In genomic region chr12:132754555-132754954, GRCh38 we compare ENCODE assay signal across 19 cellular contexts. TPM values are rescaled to one million over a fixed set of nuclear protein-coding genes. Genes with fewer than 3 reads are reported as not detected.
DNase-seq lines count a peak whose midpoint lies in the region; ATAC-seq and TF ChIP-seq lines count a peak whose summit lies in the region.
"Had no signal": no experiment of that assay in that cellular context is flagged by ENCODE, and none has a peak within 500 bp of the region (broad histone marks: within the 10 kb centered on the region; RNA-seq: fewer than 3 reads in every experiment).

No MANE protein-coding gene starts in this region.

- peaks cover 15% of the 10 kb centered on the region for H3K4me1 Mint-ChIP-seq in stimulated activated naive CD8-positive, alpha-beta T cell treated with anti-CD3 and anti-CD28 coated beads, Interleukin-15, amount 100 ng/mL, for 72 hours
- H3K4me1 Mint-ChIP-seq in endodermal cell, result no peaks in the 10 kb centered on the region

- no peak overlapping the region for H3K27ac ChIP-seq in endodermal cell (ENCODE audit: low read depth, low read length)
- H3K27ac ChIP-seq in effector memory CD4-positive, alpha-beta T cell (ENCODE audit: insufficient read depth, low read length, poor library complexity, severe bottlenecking), result no peak overlapping the region
- H3K27ac ChIP-seq: esophagus muscularis mucosa, gastroesophageal sphincter, suprapubic skin had no signal

- no peaks in the 10 kb centered on the region for H3K9me3 ChIP-seq in endodermal cell (ENCODE audit: control insufficient read depth, low read length)
- H3K9me3 ChIP-seq in effector memory CD4-positive, alpha-beta T cell (ENCODE audit: control insufficient read depth, low read length), result no peaks in the 10 kb centered on the region
- H3K9me3 ChIP-seq: esophagus muscularis mucosa, gastroesophageal sphincter, suprapubic skin had no signal

- TF ChIP-seq CTCF in NB4 (IDR thresholded peaks at IDR 0.05; ENCODE audit: low read depth, low read length), result peak; percentile 33
- TF ChIP-seq CTCF in endodermal cell (conservative IDR thresholded peaks at IDR 0.05), result peak; percentile 51

- H3K36me3 ChIP-seq in endodermal cell (ENCODE audit: control insufficient read depth, insufficient read depth, low read length), result peaks cover 65% of the 10 kb centered on the region
- H3K36me3 ChIP-seq in effector memory CD4-positive, alpha-beta T cell (ENCODE audit: control insufficient read depth, insufficient read depth, low read length), result peaks cover 34% of the 10 kb centered on the region

- H3K27ac Mint-ChIP-seq in stimulated activated naive CD8-positive, alpha-beta T cell treated with anti-CD3 and anti-CD28 coated beads, Interleukin-15, amount 100 ng/mL, for 72 hours, result no peak overlapping the region
- no peak overlapping the region for H3K27ac Mint-ChIP-seq in endodermal cell
- H3K27ac Mint-ChIP-seq: activated CD4-positive, alpha-beta memory T cell treated with anti-CD3 and anti-CD28 coated beads for 36 hours; activated naive CD4-positive, alpha-beta T cell treated with anti-CD3 and anti-CD28 coated beads, Interleukin-2, amount 50 U/mL, for 72 hours; CD8-positive, alpha-beta T cell had no signal

- 93 to 95% methylated on average over 12 of the region's 12 CpGs for WGBS in endodermal cell (ENCODE audit: insufficient coverage in 1 of 2, insufficient read length in 1 of 2), 2 experiments

- ATAC-seq in stimulated activated naive CD8-positive, alpha-beta T cell treated with anti-CD3 and anti-CD28 coated beads, Interleukin-15, Interleukin-2, amounts not matched to agents 100 U/mL and 50 U/mL, for 24 hours, result peak; percentile 59
- ATAC-seq in stimulated activated naive CD8-positive, alpha-beta T cell treated with anti-CD3 and anti-CD28 coated beads, Interleukin-15, amount 100 ng/mL, for 72 hours, result no peak
- ATAC-seq in GM18861 (IDR thresholded peaks at IDR 0.05; ENCODE audit: unreplicated experiment), result no peak
- ATAC-seq: CD8-positive, alpha-beta T cell; gastroesophageal sphincter had no signal

- no peak for TF ChIP-seq POLR2A in NB4 (IDR thresholded peaks at IDR 0.05; ENCODE audit: extremely low read depth, insufficient read length)

- H3K27me3 ChIP-seq in endodermal cell (ENCODE audit: control insufficient read depth, insufficient read depth, low read length, poor library complexity, severe bottlenecking), result no peaks in the 10 kb centered on the region
- no peaks in the 10 kb centered on the region for H3K27me3 ChIP-seq in effector memory CD4-positive, alpha-beta T cell (replicated peaks; ENCODE audit: control insufficient read depth, insufficient read depth, low read length, poor library complexity, severe bottlenecking)
- H3K27me3 ChIP-seq: esophagus muscularis mucosa, gastroesophageal sphincter, suprapubic skin had no signal

- H3K27me3 Mint-ChIP-seq in stimulated activated naive CD8-positive, alpha-beta T cell treated with anti-CD3 and anti-CD28 coated beads, Interleukin-15, amount 100 ng/mL, for 72 hours, result no peaks in the 10 kb centered on the region
- no peaks in the 10 kb centered on the region for H3K27me3 Mint-ChIP-seq in endodermal cell (ENCODE audit: insufficient read depth)
- H3K27me3 Mint-ChIP-seq: activated CD4-positive, alpha-beta memory T cell treated with anti-CD3 and anti-CD28 coated beads for 36 hours had no signal

- no peak overlapping the region for H3K4me3 Mint-ChIP-seq in stimulated activated naive CD8-positive, alpha-beta T cell treated with anti-CD3 and anti-CD28 coated beads, Interleukin-15, amount 100 ng/mL, for 72 hours
- H3K4me3 Mint-ChIP-seq in endodermal cell, result no peak overlapping the region
- H3K4me3 Mint-ChIP-seq: activated CD4-positive, alpha-beta memory T cell treated with anti-CD3 and anti-CD28 coated beads for 36 hours; CD8-positive, alpha-beta T cell had no signal

- no peak overlapping the region for H3K9ac ChIP-seq in endodermal cell (ENCODE audit: extremely low read depth, low read length, poor library complexity, severe bottlenecking)

- peaks cover 53% of the 10 kb centered on the region for H3K36me3 Mint-ChIP-seq in endodermal cell (ENCODE audit: low read depth)

- H3K4me3 ChIP-seq in NB4 (ENCODE audit: low read depth, low read length), result no peak overlapping the region
- H3K4me3 ChIP-seq in endodermal cell (ENCODE audit: low read length), result no peak overlapping the region
- no peak overlapping the region for H3K4me3 ChIP-seq in effector memory CD4-positive, alpha-beta T cell (ENCODE audit: insufficient read depth, low read depth, low read length, poor library complexity, severe bottlenecking)
- H3K4me3 ChIP-seq: esophagus muscularis mucosa, gastroesophageal sphincter, suprapubic skin had no signal

- no peaks in the 10 kb centered on the region for H3K4me1 ChIP-seq in endodermal cell (ENCODE audit: control insufficient read depth, insufficient read depth, low read length)
- H3K4me1 ChIP-seq in effector memory CD4-positive, alpha-beta T cell (ENCODE audit: control insufficient read depth, insufficient read depth, low read length, poor library complexity, severe bottlenecking), result peaks cover under 1% of the 10 kb centered on the region

- no peaks in the 10 kb centered on the region for H3K9me3 Mint-ChIP-seq in stimulated activated naive CD8-positive, alpha-beta T cell treated with anti-CD3 and anti-CD28 coated beads, Interleukin-15, amount 100 ng/mL, for 72 hours
- H3K9me3 Mint-ChIP-seq in endodermal cell, result no peaks in the 10 kb centered on the region
- H3K9me3 Mint-ChIP-seq: activated CD4-positive, alpha-beta memory T cell treated with anti-CD3 and anti-CD28 coated beads for 36 hours; activated naive CD4-positive, alpha-beta T cell treated with anti-CD3 and anti-CD28 coated beads, Interleukin-2, amount 50 U/mL, for 72 hours; CD8-positive, alpha-beta T cell had no signal

- DNase-seq in stimulated activated naive CD8-positive, alpha-beta T cell treated with anti-CD3 and anti-CD28 coated beads, Interleukin-15, Interleukin-2, amounts not matched to agents 100 U/mL and 50 U/mL, for 24 hours, result no peak
- DNase-seq in stimulated activated naive CD8-positive, alpha-beta T cell treated with anti-CD3 and anti-CD28 coated beads, Interleukin-15, amount 100 ng/mL, for 72 hours, result no peak
- peak; percentile 61 for DNase-seq in NB4 (ENCODE audit: low read depth)
- DNase-seq in endodermal cell, result peak; percentile 69
- no peak for DNase-seq in DMS153 treated with DMSO at 0.1 percent for 48 hours (lab: John Stamatoyannopoulos, UW; ENCODE audit: unreplicated experiment)
- DNase-seq in effector memory CD4-positive, alpha-beta T cell, result no peak
- DNase-seq: activated CD4-positive, alpha-beta memory T cell treated with anti-CD3 and anti-CD28 coated beads for 36 hours; activated CD4-positive, CD25-positive, alpha-beta regulatory T cell; CD8-positive, alpha-beta T cell; effector CD4-positive, alpha-beta T cell; HCEC 1CT; mammary epithelial cell; NCI-H524 treated with DMSO at 0.1 percent for 48 hours; SHP77 treated with DMSO at 0.1 percent for 48 hours had no signal

RNA-seq across cellular contexts. Expression of gene ANKLE2, which starts 7.1 kb away (rescaled TPM):
- 10 to 100 TPM; 87.8 to 88.5 TPM for total RNA-seq in endodermal cell
- polyA plus RNA-seq in endodermal cell (2013, experiment 1 of 2), result 58.3 TPM
- polyA plus RNA-seq in endodermal cell (2013, experiment 2 of 2), result 56.1 TPM

RNA-seq across cellular contexts. Expression of gene PGAM5, which starts 43.9 kb away (rescaled TPM):
- 10 to 100 TPM; 60.2 to 64.3 TPM for total RNA-seq in endodermal cell
- polyA plus RNA-seq in endodermal cell (2013, experiment 1 of 2), result 34.9 TPM
- 37.3 TPM for polyA plus RNA-seq in endodermal cell (2013, experiment 2 of 2)

Comparison
In these comparisons a context has a peak if more than half of its experiments do, and no peak if none do; other contexts are left out.
1. DNase-seq: peak in NB4 (single experiment) and endodermal cell (single experiment); none in stimulated activated naive CD8-positive, alpha-beta T cell treated with anti-CD3 and anti-CD28 coated beads, Interleukin-15, Interleukin-2, amounts not matched to agents 100 U/mL and 50 U/mL, for 24 hours (single experiment), stimulated activated naive CD8-positive, alpha-beta T cell treated with anti-CD3 and anti-CD28 coated beads, Interleukin-15, amount 100 ng/mL, for 72 hours (0 of 2), DMS153 treated with DMSO at 0.1 percent for 48 hours (single experiment) and effector memory CD4-positive, alpha-beta T cell (0 of 3).